ENCODE assay signal across 8 cellular contexts in the genomic region with DNA sequence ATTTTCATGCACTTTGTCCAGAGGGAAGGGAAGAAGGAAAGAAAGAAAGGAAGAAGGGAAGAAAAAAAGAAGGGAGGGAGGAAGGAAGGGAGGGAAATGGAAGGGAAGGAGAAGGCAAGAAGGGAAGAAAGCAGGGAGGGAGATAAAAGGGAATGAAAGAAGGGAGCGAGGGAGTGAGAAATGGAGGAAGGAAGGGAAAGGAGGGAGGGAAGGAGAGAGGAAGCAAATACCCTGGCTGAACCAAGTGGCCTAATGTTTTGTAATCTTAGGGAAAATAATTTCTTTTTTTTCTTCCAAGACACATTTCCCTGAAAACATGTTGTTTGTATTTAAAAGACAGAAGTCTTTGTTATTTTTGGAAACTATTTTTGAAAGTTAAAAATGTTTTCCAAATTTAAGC.
"Had no signal": no experiment of that assay in that cellular context is flagged by ENCODE, and none has a peak within 500 bp of the region (broad histone marks: within the 10 kb centered on the region; RNA-seq: fewer than 3 reads in every experiment).

No MANE protein-coding gene starts in this region.

- H3K4me1 ChIP-seq: HAP-1 had no signal

- H2AFZ ChIP-seq: GM23248 had no signal

- H3K4me2 ChIP-seq: KMS-11 had no signal

- DNase-seq: GM23248, GOT3, H7, KBM-7 had no signal

- H3K27ac ChIP-seq: GM23248, HL-60, KMS-11 had no signal

- H3K36me3 ChIP-seq: HAP-1 had no signal

- H3K4me3 ChIP-seq: GM23248, HAP-1 had no signal

- H3K9ac ChIP-seq: GM23248, KMS-11 had no signal

- ATAC-seq: HCT116 had no signal
